In genomic region chr4:87227704-87228560, GRCh38 we compare ENCODE assay signal across 15 cellular contexts.
"Had no signal": no experiment of that assay in that cellular context is flagged by ENCODE, and none has a peak within 500 bp of the region (broad histone marks: within the 10 kb centered on the region; RNA-seq: fewer than 3 reads in every experiment).

No MANE protein-coding gene starts in this region.

- H3K4me1 ChIP-seq: breast epithelium, heart right ventricle had no signal

- H3K27ac ChIP-seq: breast epithelium, heart right ventricle, neutrophil, SK-N-MC, upper lobe of right lung had no signal

- H3K4me3 ChIP-seq: breast epithelium, heart right ventricle, SK-N-MC, upper lobe of right lung had no signal

- ATAC-seq: activated T-helper 17 cell treated with anti-CD3 and anti-CD28 coated beads, Interleukin-2, amount 50 U/mL, for 72 hours; heart right ventricle; naive thymus-derived CD4-positive, alpha-beta T cell; sciatic nerve; stimulated activated naive CD8-positive, alpha-beta T cell treated with anti-CD3 and anti-CD28 coated beads, Interleukin-15, Interleukin-2, amounts not matched to agents 100 U/mL and 50 U/mL, for 24 hours; upper lobe of right lung had no signal

- H3K27me3 ChIP-seq: breast epithelium, heart right ventricle, neutrophil, upper lobe of right lung had no signal

- H3K9me3 ChIP-seq: breast epithelium, heart right ventricle, neutrophil, upper lobe of right lung had no signal

- H3K36me3 ChIP-seq: breast epithelium, heart right ventricle, neutrophil, upper lobe of right lung had no signal

- DNase-seq: activated CD4-positive, alpha-beta T cell treated with anti-CD3 and anti-CD28 coated beads, Interleukin-2, amount 10 ng/mL, durations not matched to agents 7 days and 5 days; activated CD8-positive, alpha-beta memory T cell treated with anti-CD3 and anti-CD28 coated beads for 24 hours; activated naive CD4-positive, alpha-beta T cell treated with anti-CD3 and anti-CD28 coated beads for 36 hours; amygdala; heart right ventricle; islet precursor cell; naive thymus-derived CD4-positive, alpha-beta T cell; stimulated activated CD4-positive, alpha-beta T cell treated with anti-CD3 and anti-CD28 coated beads, Interleukin-12 subunit alpha, Interleukin-12 subunit beta, amount 100 ng/mL, for 4 hours; stimulated activated naive CD8-positive, alpha-beta T cell treated with anti-CD3 and anti-CD28 coated beads, Interleukin-15, Interleukin-2, amounts not matched to agents 100 U/mL and 50 U/mL, for 24 hours; upper lobe of right lung had no signal
